23 cellular contexts compared by ENCODE assay signal in the genomic region with DNA sequence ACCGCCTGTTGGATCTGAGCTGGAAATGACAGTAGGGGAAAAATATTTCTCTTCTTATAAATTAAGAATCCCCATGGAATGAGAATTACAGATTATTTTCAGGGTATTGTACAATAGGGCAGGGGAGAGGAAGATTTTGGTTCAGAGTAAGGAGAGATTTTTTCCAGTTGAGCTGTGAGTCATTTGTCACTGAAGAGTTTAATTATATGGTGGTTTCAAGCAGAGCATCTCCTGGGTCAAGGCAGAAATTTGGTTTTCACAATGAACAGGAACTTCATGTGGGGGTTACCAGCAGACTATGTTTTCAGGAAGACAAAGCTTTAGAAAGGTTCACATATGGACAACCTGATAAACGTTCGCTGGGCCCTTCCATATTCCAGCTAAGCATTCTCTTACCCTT.
"Had no signal": no experiment of that assay in that cellular context is flagged by ENCODE, and none has a peak within 500 bp of the region (broad histone marks: within the 10 kb centered on the region; RNA-seq: fewer than 3 reads in every experiment).

No MANE protein-coding gene starts in this region.

- DNase-seq: activated CD4-positive, alpha-beta memory T cell treated with anti-CD3 and anti-CD28 coated beads, Interleukin-2, amount 10 ng/mL, durations not matched to agents 7 days and 5 days; activated CD4-positive, alpha-beta T cell treated with anti-CD3 and anti-CD28 coated beads for 48 hours; activated effector memory CD4-positive, alpha-beta T cell treated with Interleukin-2 at 50 U/mL for 16 hours; activated naive CD4-positive, alpha-beta T cell treated with anti-CD3 and anti-CD28 coated beads for 36 hours; activated naive CD8-positive, alpha-beta T cell treated with anti-CD3 and anti-CD28 coated beads, Interleukin-2, amount 10 ng/mL, durations not matched to agents 7 days and 5 days; activated T-cell treated with anti-CD3 and anti-CD28 coated beads, Interleukin-2, amount 50 U/mL, for 72 hours; amygdala; colonic mucosa; dorsolateral prefrontal cortex; effector memory CD8-positive, alpha-beta T cell; foreskin keratinocyte; kidney; lower lobe of right lung; mesendoderm; mucosa of descending colon; nucleus accumbens; right lobe of liver; small intestine; stimulated activated CD4-positive, alpha-beta T cell treated with anti-CD3 and anti-CD28 coated beads, Interleukin-2, amount 100 ng/mL, for 24 hours; stimulated activated naive CD4-positive, alpha-beta T cell; T1000 had no signal

- H2AFZ ChIP-seq: parathyroid adenoma had no signal

- H3K9me3 ChIP-seq: colonic mucosa, lower lobe of right lung, mucosa of descending colon, right lobe of liver had no signal

- H3K79me2 ChIP-seq: parathyroid adenoma had no signal

- H3K27me3 ChIP-seq: colonic mucosa, dorsolateral prefrontal cortex, foreskin keratinocyte, right lobe of liver had no signal

- H3K36me3 ChIP-seq: colonic mucosa, lower lobe of right lung, right lobe of liver had no signal

- H3K4me1 ChIP-seq: colonic mucosa, foreskin keratinocyte, lower lobe of right lung, parathyroid adenoma, right lobe of liver had no signal

- FAIRE-seq: endothelial cell of umbilical vein, kidney, small intestine had no signal

- H3K27ac ChIP-seq: colonic mucosa, dorsolateral prefrontal cortex, foreskin keratinocyte, lower lobe of right lung, parathyroid adenoma, right lobe of liver had no signal

- H3K4me3 ChIP-seq: colonic mucosa, dorsolateral prefrontal cortex, lower lobe of right lung, mucosa of descending colon, right lobe of liver had no signal
